ENCODE assay signal across 2 cellular contexts in genomic region chr15:32993285-32993684, GRCh38.
TF ChIP-seq lines count a peak whose summit lies in the region.

No MANE protein-coding gene starts in this region.

TF ChIP-seq in IMR-90, 13 proteins besides CTCF, POLR2A, EP300 and RAD21 (continued from another document):
- TF ChIP-seq SMC3 (IDR thresholded peaks at IDR 0.05; ENCODE audit: low read depth, low read length): peak; percentile 39

TF ChIP-seq in GM12878, 131 proteins besides CTCF, POLR2A, EP300 and RAD21:
- TF ChIP-seq SMC3 (IDR thresholded peaks at IDR 0.05; ENCODE audit: borderline replicate concordance, low read length) (peak; percentile 37; the same call in 1 of the 2 replicates), TAF1 (IDR thresholded peaks at IDR 0.05; ENCODE audit: borderline replicate concordance, low read depth, low read length) (no peak)
